ENCODE assay signal across 8 cellular contexts in the genomic region with DNA sequence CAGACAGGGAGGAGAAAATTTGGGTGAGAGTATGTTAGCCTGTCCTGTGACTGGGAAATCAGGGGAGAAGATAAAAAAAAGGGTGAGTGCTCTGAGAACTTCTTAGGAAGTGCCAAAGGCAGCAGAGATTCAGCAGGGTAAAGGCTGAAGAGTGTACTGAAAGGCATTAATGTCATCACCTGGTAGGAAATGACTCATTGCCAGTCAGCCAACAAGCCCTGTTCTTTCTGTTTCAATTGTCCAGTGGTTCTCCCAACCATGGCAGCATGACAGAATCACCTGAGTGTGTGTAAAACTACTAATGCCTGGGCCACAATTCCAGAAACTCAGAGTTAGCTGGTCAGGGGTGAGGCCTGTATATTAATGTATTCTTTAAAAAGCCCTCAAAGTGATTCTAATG.
DNase-seq lines count a peak whose midpoint lies in the region; ATAC-seq lines count a peak whose summit lies in the region.

No MANE protein-coding gene starts in this region.

- ATAC-seq in GM21381 (IDR thresholded peaks at IDR 0.05; ENCODE audit: unreplicated experiment) (peak; percentile 98), HG03575 (IDR thresholded peaks at IDR 0.05; ENCODE audit: extremely low read depth, insufficient number of reproducible peaks, low FRiP score, unreplicated experiment) (peak; percentile 82), esophagus mucosa (peak; percentile 95)

- DNase-seq in EL (peak; percentile 55), NCI-H82 treated with DMSO at 0.1 percent for 48 hours (lab: John Stamatoyannopoulos, UW; ENCODE audit: unreplicated experiment) (no peak), NCI-H128 (lab: John Stamatoyannopoulos, UW; ENCODE audit: unreplicated experiment) (no peak), pons (ENCODE audit: low spot score) (no peak)
- no peak for DNase-seq in activated effector memory CD4-positive, alpha-beta T cell treated with anti-CD3 and anti-CD28 coated beads, Interleukin-2, amount 50 U/mL, for 16 hours
